20 cellular contexts compared by ENCODE assay signal in the genomic region with DNA sequence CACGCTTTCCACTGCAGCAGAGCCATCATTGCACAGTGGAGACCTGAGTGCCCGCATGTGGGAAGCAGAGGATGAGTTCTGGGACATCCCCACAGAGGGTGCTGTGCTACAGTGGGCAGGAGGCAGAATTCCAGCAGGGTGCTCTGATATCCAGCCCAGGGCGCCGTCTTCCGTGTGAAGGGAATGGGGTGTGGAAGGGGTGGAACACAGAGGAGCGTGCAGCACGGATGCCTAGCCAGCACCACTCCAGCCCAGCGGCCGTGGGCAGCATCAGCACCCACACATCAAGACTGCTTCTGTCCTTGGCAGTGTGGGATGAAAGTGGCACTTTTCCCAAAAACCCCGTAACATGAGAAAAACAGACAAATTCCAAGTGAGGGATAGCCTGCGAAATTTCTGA.
A peak's percentile ranks its signal among the peaks of the same experiment; 100 is the strongest.
DNase-seq lines count a peak whose midpoint lies in the region; ATAC-seq and TF ChIP-seq lines count a peak whose summit lies in the region.
"Had no signal": no experiment of that assay in that cellular context is flagged by ENCODE, and none has a peak within 500 bp of the region (broad histone marks: within the 10 kb centered on the region; RNA-seq: fewer than 3 reads in every experiment).

No MANE protein-coding gene starts in this region.

- H3K4me3 Mint-ChIP-seq in natural killer cell treated with Interleukin-12 subunit alpha and Interleukin-12 subunit beta and Interleukin-15 and Interleukin-18, amount 100 ng/mL, for 72 hours, result no peak overlapping the region
- H3K4me3 Mint-ChIP-seq in natural killer cell (no peak overlapping the region), endodermal cell (no peak overlapping the region)
- peak overlapping the region; percentile 34 for H3K4me3 Mint-ChIP-seq in stimulated activated effector memory CD8-positive, alpha-beta T cell treated with anti-CD3 and anti-CD28 coated beads, Interleukin-12 subunit alpha, Interleukin-12 subunit beta, amount 100 ng/mL, for 72 hours
- H3K4me3 Mint-ChIP-seq: B cell had no signal

- peak overlapping the region in 1 of 2 donors; percentile 32 for H3K27ac Mint-ChIP-seq in natural killer cell treated with Interleukin-12 subunit alpha and Interleukin-12 subunit beta and Interleukin-15 and Interleukin-18, amount 100 ng/mL, for 72 hours
- H3K27ac Mint-ChIP-seq in natural killer cell (no peak overlapping the region), endodermal cell (peak overlapping the region; percentile 58)
- peak overlapping the region; percentile 80 for H3K27ac Mint-ChIP-seq in stimulated activated effector memory CD8-positive, alpha-beta T cell treated with anti-CD3 and anti-CD28 coated beads, Interleukin-12 subunit alpha, Interleukin-12 subunit beta, amount 100 ng/mL, for 72 hours
- H3K27ac Mint-ChIP-seq: B cell had no signal

- DNase-seq in natural killer cell treated with Interleukin-12 subunit alpha and Interleukin-12 subunit beta and Interleukin-15 and Interleukin-18, amount 100 ng/mL, for 72 hours (ENCODE audit: low spot score), result peak; percentile 35
- DNase-seq in natural killer cell, result no peak
- DNase-seq in endodermal cell, result no peak
- no peak for DNase-seq in stimulated activated effector memory CD8-positive, alpha-beta T cell treated with anti-CD3 and anti-CD28 coated beads, Interleukin-12 subunit alpha, Interleukin-12 subunit beta, amount 100 ng/mL, for 72 hours (ENCODE audit: low spot score in 2 of 2)
- no peak for DNase-seq in nucleus accumbens (lab: John Stamatoyannopoulos, UW)
- DNase-seq in NCI-H82 (lab: John Stamatoyannopoulos, UW), result no peak
- no peak for DNase-seq in activated CD4-positive, alpha-beta T cell treated with anti-CD3 and anti-CD28 coated beads, Interleukin-2, amount 50 U/mL, for 4 hours
- no peak for DNase-seq in NCI-H345 (lab: John Stamatoyannopoulos, UW)
- DNase-seq: EL, GOT3, HCEC 1CT, KBM-7, NCI-H1105, NCI-H146, NCI-H2029, NCI-H526 had no signal

- peaks cover 8% of the 10 kb centered on the region for H3K36me3 Mint-ChIP-seq in natural killer cell treated with Interleukin-12 subunit alpha and Interleukin-12 subunit beta and Interleukin-15 and Interleukin-18, amount 100 ng/mL, for 72 hours
- H3K36me3 Mint-ChIP-seq in natural killer cell (peaks cover 22% of the 10 kb centered on the region), endodermal cell (ENCODE audit: low read depth) (peaks cover 60% of the 10 kb centered on the region)
- H3K36me3 Mint-ChIP-seq in stimulated activated effector memory CD8-positive, alpha-beta T cell treated with anti-CD3 and anti-CD28 coated beads, Interleukin-12 subunit alpha, Interleukin-12 subunit beta, amount 100 ng/mL, for 72 hours, result peaks cover 53% of the 10 kb centered on the region

- no peaks in the 10 kb centered on the region for H3K27me3 ChIP-seq in endodermal cell (ENCODE audit: control insufficient read depth, insufficient read depth, low read length, poor library complexity, severe bottlenecking)

- no peaks in the 10 kb centered on the region for H3K9me3 ChIP-seq in endodermal cell (ENCODE audit: control insufficient read depth, low read length)

- intact Hi-C loops in natural killer cell (cut with micrococcal nuclease), result no loop called here

- peaks cover 3 to 7% of the 10 kb centered on the region in 2 donors for H3K4me1 Mint-ChIP-seq in natural killer cell treated with Interleukin-12 subunit alpha and Interleukin-12 subunit beta and Interleukin-15 and Interleukin-18, amount 100 ng/mL, for 72 hours (ENCODE audit: low read depth in 2 of 2)
- H3K4me1 Mint-ChIP-seq in natural killer cell, result peaks cover 9 to 18% of the 10 kb centered on the region in 2 donors
- no peaks in the 10 kb centered on the region for H3K4me1 Mint-ChIP-seq in endodermal cell
- peaks cover 12% of the 10 kb centered on the region for H3K4me1 Mint-ChIP-seq in stimulated activated effector memory CD8-positive, alpha-beta T cell treated with anti-CD3 and anti-CD28 coated beads, Interleukin-12 subunit alpha, Interleukin-12 subunit beta, amount 100 ng/mL, for 72 hours

- H3K36me3 ChIP-seq in endodermal cell (ENCODE audit: control insufficient read depth, insufficient read depth, low read length), result peaks cover 45% of the 10 kb centered on the region

- no peak for ATAC-seq in natural killer cell treated with Interleukin-12 subunit alpha and Interleukin-12 subunit beta and Interleukin-15 and Interleukin-18, amount 100 ng/mL, for 72 hours
- ATAC-seq in natural killer cell, result no peak
- ATAC-seq in stimulated activated effector memory CD8-positive, alpha-beta T cell treated with anti-CD3 and anti-CD28 coated beads, Interleukin-12 subunit alpha, Interleukin-12 subunit beta, amount 100 ng/mL, for 72 hours, result no peak
- ATAC-seq: HepG2, Right ventricle myocardium inferior had no signal

- no peaks in the 10 kb centered on the region for H3K27me3 Mint-ChIP-seq in natural killer cell treated with Interleukin-12 subunit alpha and Interleukin-12 subunit beta and Interleukin-15 and Interleukin-18, amount 100 ng/mL, for 72 hours
- no peaks in the 10 kb centered on the region for H3K27me3 Mint-ChIP-seq in natural killer cell (ENCODE audit: low read depth in 2 of 2)
- no peaks in the 10 kb centered on the region for H3K27me3 Mint-ChIP-seq in endodermal cell (ENCODE audit: insufficient read depth)
- H3K27me3 Mint-ChIP-seq: B cell had no signal

- H3K9me3 Mint-ChIP-seq in natural killer cell treated with Interleukin-12 subunit alpha and Interleukin-12 subunit beta and Interleukin-15 and Interleukin-18, amount 100 ng/mL, for 72 hours, result no peaks in the 10 kb centered on the region
- H3K9me3 Mint-ChIP-seq in natural killer cell (no peaks in the 10 kb centered on the region), endodermal cell (peaks cover under 1% of the 10 kb centered on the region)
- H3K9me3 Mint-ChIP-seq in stimulated activated effector memory CD8-positive, alpha-beta T cell treated with anti-CD3 and anti-CD28 coated beads, Interleukin-12 subunit alpha, Interleukin-12 subunit beta, amount 100 ng/mL, for 72 hours, result no peaks in the 10 kb centered on the region

- H3K27ac ChIP-seq in endodermal cell (ENCODE audit: low read depth, low read length), result no peak overlapping the region
- H3K27ac ChIP-seq: HL-60 had no signal

- no peak overlapping the region for H3K9ac ChIP-seq in endodermal cell (ENCODE audit: extremely low read depth, low read length, poor library complexity, severe bottlenecking)

- no peaks in the 10 kb centered on the region for H3K4me1 ChIP-seq in endodermal cell (ENCODE audit: control insufficient read depth, insufficient read depth, low read length)

- TF ChIP-seq CTCF in natural killer cell (IDR thresholded peaks at IDR 0.05), result no peak
- no peak for TF ChIP-seq CTCF in endodermal cell (conservative IDR thresholded peaks at IDR 0.05)

- WGBS in endodermal cell (ENCODE audit: insufficient coverage in 1 of 2, insufficient read length in 1 of 2), 2 experiments, result 94 to 96% methylated on average over 10 to 11 of the region's 11 CpGs

- no peak overlapping the region for H3K4me3 ChIP-seq in endodermal cell (ENCODE audit: low read length)

Comparison
In these comparisons a context has a peak if more than half of its experiments do, and no peak if none do; other contexts are left out.
1. H3K27ac Mint-ChIP-seq: peak in endodermal cell (single experiment) and stimulated activated effector memory CD8-positive, alpha-beta T cell treated with anti-CD3 and anti-CD28 coated beads, Interleukin-12 subunit alpha, Interleukin-12 subunit beta, amount 100 ng/mL, for 72 hours (single experiment); none in natural killer cell (0 of 2).